ENCODE assay signal across 14 cellular contexts in the genomic region with DNA sequence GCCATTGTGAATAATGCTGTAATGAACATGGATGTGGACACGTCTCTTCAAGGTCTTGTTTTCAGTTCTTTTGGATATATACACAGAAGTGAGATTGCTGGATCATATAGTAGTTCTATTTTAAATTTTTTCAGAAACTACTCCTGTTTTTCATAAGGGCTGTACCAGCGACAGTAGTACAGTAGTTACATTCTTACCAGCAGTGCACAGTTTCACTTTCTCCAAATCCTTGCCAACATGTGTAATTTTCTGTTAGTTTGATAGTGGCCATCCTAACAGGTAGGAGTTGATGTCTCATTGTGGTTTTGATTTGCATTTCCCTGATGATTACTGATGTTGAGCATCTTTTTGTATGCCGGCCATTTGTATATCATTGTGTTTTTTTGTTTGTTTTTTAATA.
DNase-seq lines count a peak whose midpoint lies in the region; ATAC-seq and TF ChIP-seq lines count a peak whose summit lies in the region.
"Had no signal": no experiment of that assay in that cellular context is flagged by ENCODE, and none has a peak within 500 bp of the region (broad histone marks: within the 10 kb centered on the region; RNA-seq: fewer than 3 reads in every experiment).

No MANE protein-coding gene starts in this region.

- TF ChIP-seq CTCF in smooth muscle cell (IDR thresholded peaks at IDR 0.05; ENCODE audit: borderline replicate concordance, insufficient read depth, poor library complexity, severe bottlenecking) = no peak

- no peaks in the 10 kb centered on the region for H3F3A ChIP-seq in smooth muscle cell (ENCODE audit: low read depth)

- 87% methylated on average over 3 of the region's 3 CpGs for WGBS in smooth muscle cell (ENCODE audit: low lambda C conversion rate)

- no peak overlapping the region for H3K9ac ChIP-seq in smooth muscle cell (ENCODE audit: low read depth)

- peak; percentile 58 for ATAC-seq in GM19043 (IDR thresholded peaks at IDR 0.05; ENCODE audit: low read depth, unreplicated experiment)
- peak; percentile 60 for ATAC-seq in HG02759 (IDR thresholded peaks at IDR 0.05; ENCODE audit: unreplicated experiment)
- ATAC-seq in HG03565 (IDR thresholded peaks at IDR 0.05; ENCODE audit: unreplicated experiment) = peak; percentile 39

- peaks cover 93% of the 10 kb centered on the region for H3K79me2 ChIP-seq in smooth muscle cell (ENCODE audit: low read depth)

- H3K27me3 ChIP-seq in smooth muscle cell (ENCODE audit: low read depth) = no peaks in the 10 kb centered on the region
- H3K27me3 ChIP-seq: ascending aorta had no signal

- H3K4me3 ChIP-seq in smooth muscle cell = no peak overlapping the region
- H3K4me3 ChIP-seq: ascending aorta had no signal

- H3K4me2 ChIP-seq in smooth muscle cell = no peak overlapping the region

- H3K27ac ChIP-seq in smooth muscle cell (ENCODE audit: low read depth) = no peak overlapping the region
- H3K27ac ChIP-seq: ascending aorta had no signal

- peak; percentile 7 for DNase-seq in ELR (ENCODE audit: low read depth)
- DNase-seq in smooth muscle cell (lab: John Stamatoyannopoulos, UW; ENCODE audit: unreplicated experiment) = no peak
- DNase-seq in GOT3 (lab: John Stamatoyannopoulos, UW) = no peak
- no peak for DNase-seq in NCI-H524 treated with DMSO at 0.1 percent for 48 hours (lab: John Stamatoyannopoulos, UW)
- DNase-seq in NCI-H187 (lab: John Stamatoyannopoulos, UW) = no peak
- DNase-seq: activated CD8-positive, alpha-beta memory T cell treated with anti-CD3 and anti-CD28 coated beads for 24 hours; endodermal cell; NCI-H1436 treated with DMSO at 0.1 percent for 48 hours; stimulated activated CD4-positive, alpha-beta T cell treated with anti-CD3 and anti-CD28 coated beads, Interleukin-15, amount 100 ng/mL, for 24 hours; stimulated activated naive CD4-positive, alpha-beta T cell treated with Interleukin-2 at 50 U/mL for 16 hours had no signal

- no peaks in the 10 kb centered on the region for H3K9me3 ChIP-seq in smooth muscle cell (replicated peaks; ENCODE audit: low read depth)

- H3K36me3 ChIP-seq in smooth muscle cell (ENCODE audit: low read depth) = no peaks in the 10 kb centered on the region
- H3K36me3 ChIP-seq: ascending aorta had no signal

- H4K20me1 ChIP-seq in smooth muscle cell (ENCODE audit: low read depth) = peaks cover 100% of the 10 kb centered on the region

- peaks cover 8% of the 10 kb centered on the region for H3K4me1 ChIP-seq in smooth muscle cell (ENCODE audit: low read depth)

- no peak overlapping the region for H2AFZ ChIP-seq in smooth muscle cell (ENCODE audit: low read depth)
